In genomic region chr17:7234100-7235012, GRCh38 we compare ENCODE assay signal across 1 cellular context.
TF ChIP-seq lines count a peak whose summit lies in the region.

DVL2 (minus strand) TSS chr17:7234517; CDS start chr17:7234262, 255 bp downstream.

TF ChIP-seq in K562, 482 proteins besides CTCF, POLR2A, EP300 and RAD21 (continued from another document and continues in another):
- TF ChIP-seq CHD2 (IDR thresholded peaks at IDR 0.05; ENCODE audit: low read depth, low read length) = peak; percentile 30; the same call in 1 of the 2 replicates
- no peak for TF ChIP-seq TAF1 (IDR thresholded peaks at IDR 0.05; ENCODE audit: control insufficient read depth, extremely low read depth, insufficient read depth, low read length, severe bottlenecking)
- peak; percentile 95 for TF ChIP-seq HBP1 (CRISPR knock-in tag; IDR thresholded peaks at IDR 0.05)
- TF ChIP-seq, protein P1, sequence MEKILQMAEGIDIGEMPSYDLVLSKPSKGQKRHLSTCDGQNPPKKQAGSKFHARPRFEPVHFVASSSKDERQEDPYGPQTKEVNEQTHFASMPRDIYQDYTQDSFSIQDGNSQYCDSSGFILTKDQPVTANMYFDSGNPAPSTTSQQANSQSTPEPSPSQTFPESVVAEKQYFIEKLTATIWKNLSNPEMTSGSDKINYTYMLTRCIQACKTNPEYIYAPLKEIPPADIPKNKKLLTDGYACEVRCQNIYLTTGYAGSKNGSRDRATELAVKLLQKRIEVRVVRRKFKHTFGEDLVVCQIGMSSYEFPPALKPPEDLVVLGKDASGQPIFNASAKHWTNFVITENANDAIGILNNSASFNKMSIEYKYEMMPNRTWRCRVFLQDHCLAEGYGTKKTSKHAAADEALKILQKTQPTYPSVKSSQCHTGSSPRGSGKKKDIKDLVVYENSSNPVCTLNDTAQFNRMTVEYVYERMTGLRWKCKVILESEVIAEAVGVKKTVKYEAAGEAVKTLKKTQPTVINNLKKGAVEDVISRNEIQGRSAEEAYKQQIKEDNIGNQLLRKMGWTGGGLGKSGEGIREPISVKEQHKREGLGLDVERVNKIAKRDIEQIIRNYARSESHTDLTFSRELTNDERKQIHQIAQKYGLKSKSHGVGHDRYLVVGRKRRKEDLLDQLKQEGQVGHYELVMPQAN (IDR thresholded peaks at IDR 0.05; ENCODE audit: borderline replicate concordance) = peak; percentile 86
- no peak for TF ChIP-seq SMARCB1 (IDR thresholded peaks at IDR 0.05; ENCODE audit: insufficient read length, low read depth)
- no peak for TF ChIP-seq ZFP30 (CRISPR knock-in tag; IDR thresholded peaks at IDR 0.05; ENCODE audit: borderline replicate concordance)
- TF ChIP-seq LEF1 (IDR thresholded peaks at IDR 0.05) = peak; percentile 77
- TF ChIP-seq, protein P2, sequence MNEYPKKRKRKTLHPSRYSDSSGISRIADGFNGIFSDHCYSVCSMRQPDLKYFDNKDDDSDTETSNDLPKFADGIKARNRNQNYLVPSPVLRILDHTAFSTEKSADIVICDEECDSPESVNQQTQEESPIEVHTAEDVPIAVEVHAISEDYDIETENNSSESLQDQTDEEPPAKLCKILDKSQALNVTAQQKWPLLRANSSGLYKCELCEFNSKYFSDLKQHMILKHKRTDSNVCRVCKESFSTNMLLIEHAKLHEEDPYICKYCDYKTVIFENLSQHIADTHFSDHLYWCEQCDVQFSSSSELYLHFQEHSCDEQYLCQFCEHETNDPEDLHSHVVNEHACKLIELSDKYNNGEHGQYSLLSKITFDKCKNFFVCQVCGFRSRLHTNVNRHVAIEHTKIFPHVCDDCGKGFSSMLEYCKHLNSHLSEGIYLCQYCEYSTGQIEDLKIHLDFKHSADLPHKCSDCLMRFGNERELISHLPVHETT (CRISPR knock-in tag; conservative IDR thresholded peaks at IDR 0.05 in 1 of 2, IDR thresholded peaks at IDR 0.05 in 1 of 2) = peak in 1 of 2 experiments; percentile 97; a peak in 2 of 4 replicates
- peak; percentile 18; the same call in 1 of the 2 replicates for TF ChIP-seq ESRRB (CRISPR knock-in tag; IDR thresholded peaks at IDR 0.05; ENCODE audit: borderline replicate concordance)
- no peak for TF ChIP-seq KLF6 (CRISPR knock-in tag; IDR thresholded peaks at IDR 0.05; ENCODE audit: borderline replicate concordance)
- no peak for TF ChIP-seq MCM7 (IDR thresholded peaks at IDR 0.05)
- TF ChIP-seq, protein P3, sequence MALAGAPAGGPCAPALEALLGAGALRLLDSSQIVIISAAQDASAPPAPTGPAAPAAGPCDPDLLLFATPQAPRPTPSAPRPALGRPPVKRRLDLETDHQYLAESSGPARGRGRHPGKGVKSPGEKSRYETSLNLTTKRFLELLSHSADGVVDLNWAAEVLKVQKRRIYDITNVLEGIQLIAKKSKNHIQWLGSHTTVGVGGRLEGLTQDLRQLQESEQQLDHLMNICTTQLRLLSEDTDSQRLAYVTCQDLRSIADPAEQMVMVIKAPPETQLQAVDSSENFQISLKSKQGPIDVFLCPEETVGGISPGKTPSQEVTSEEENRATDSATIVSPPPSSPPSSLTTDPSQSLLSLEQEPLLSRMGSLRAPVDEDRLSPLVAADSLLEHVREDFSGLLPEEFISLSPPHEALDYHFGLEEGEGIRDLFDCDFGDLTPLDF (CRISPR knock-in tag; IDR thresholded peaks at IDR 0.05) = no peak
- TF ChIP-seq OTX1 (CRISPR knock-in tag; IDR thresholded peaks at IDR 0.05) = peak; percentile 93
- TF ChIP-seq LCOR (CRISPR knock-in tag; IDR thresholded peaks at IDR 0.05) = no peak
- no peak for TF ChIP-seq PRMT5 (CRISPR knock-in tag; IDR thresholded peaks at IDR 0.05)
- 0 out of 2 replicates have a peak, but pooled peaks have one; percentile 51 for TF ChIP-seq ZNF197 (CRISPR knock-in tag; IDR thresholded peaks at IDR 0.05; ENCODE audit: low read depth)
- TF ChIP-seq, protein P4, sequence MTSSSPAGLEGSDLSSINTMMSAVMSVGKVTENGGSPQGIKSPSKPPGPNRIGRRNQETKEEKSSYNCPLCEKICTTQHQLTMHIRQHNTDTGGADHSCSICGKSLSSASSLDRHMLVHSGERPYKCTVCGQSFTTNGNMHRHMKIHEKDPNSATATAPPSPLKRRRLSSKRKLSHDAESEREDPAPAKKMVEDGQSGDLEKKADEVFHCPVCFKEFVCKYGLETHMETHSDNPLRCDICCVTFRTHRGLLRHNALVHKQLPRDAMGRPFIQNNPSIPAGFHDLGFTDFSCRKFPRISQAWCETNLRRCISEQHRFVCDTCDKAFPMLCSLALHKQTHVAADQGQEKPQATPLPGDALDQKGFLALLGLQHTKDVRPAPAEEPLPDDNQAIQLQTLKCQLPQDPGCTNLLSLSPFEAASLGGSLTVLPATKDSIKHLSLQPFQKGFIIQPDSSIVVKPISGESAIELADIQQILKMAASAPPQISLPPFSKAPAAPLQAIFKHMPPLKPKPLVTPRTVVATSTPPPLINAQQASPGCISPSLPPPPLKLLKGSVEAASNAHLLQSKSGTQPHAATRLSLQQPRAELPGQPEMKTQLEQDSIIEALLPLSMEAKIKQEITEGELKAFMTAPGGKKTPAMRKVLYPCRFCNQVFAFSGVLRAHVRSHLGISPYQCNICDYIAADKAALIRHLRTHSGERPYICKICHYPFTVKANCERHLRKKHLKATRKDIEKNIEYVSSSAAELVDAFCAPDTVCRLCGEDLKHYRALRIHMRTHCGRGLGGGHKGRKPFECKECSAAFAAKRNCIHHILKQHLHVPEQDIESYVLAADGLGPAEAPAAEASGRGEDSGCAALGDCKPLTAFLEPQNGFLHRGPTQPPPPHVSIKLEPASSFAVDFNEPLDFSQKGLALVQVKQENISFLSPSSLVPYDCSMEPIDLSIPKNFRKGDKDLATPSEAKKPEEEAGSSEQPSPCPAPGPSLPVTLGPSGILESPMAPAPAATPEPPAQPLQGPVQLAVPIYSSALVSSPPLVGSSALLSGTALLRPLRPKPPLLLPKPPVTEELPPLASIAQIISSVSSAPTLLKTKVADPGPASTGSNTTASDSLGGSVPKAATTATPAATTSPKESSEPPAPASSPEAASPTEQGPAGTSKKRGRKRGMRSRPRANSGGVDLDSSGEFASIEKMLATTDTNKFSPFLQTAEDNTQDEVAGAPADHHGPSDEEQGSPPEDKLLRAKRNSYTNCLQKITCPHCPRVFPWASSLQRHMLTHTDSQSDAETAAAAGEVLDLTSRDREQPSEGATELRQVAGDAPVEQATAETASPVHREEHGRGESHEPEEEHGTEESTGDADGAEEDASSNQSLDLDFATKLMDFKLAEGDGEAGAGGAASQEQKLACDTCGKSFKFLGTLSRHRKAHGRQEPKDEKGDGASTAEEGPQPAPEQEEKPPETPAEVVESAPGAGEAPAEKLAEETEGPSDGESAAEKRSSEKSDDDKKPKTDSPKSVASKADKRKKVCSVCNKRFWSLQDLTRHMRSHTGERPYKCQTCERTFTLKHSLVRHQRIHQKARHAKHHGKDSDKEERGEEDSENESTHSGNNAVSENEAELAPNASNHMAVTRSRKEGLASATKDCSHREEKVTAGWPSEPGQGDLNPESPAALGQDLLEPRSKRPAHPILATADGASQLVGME (CRISPR knock-in tag; IDR thresholded peaks at IDR 0.05) = 0 out of 2 replicates have a peak, but pooled peaks have one; percentile 35
- peak; percentile 85; the same call in 1 of the 2 replicates for TF ChIP-seq RB1 (IDR thresholded peaks at IDR 0.05; ENCODE audit: low read depth)
- TF ChIP-seq, protein P5, sequence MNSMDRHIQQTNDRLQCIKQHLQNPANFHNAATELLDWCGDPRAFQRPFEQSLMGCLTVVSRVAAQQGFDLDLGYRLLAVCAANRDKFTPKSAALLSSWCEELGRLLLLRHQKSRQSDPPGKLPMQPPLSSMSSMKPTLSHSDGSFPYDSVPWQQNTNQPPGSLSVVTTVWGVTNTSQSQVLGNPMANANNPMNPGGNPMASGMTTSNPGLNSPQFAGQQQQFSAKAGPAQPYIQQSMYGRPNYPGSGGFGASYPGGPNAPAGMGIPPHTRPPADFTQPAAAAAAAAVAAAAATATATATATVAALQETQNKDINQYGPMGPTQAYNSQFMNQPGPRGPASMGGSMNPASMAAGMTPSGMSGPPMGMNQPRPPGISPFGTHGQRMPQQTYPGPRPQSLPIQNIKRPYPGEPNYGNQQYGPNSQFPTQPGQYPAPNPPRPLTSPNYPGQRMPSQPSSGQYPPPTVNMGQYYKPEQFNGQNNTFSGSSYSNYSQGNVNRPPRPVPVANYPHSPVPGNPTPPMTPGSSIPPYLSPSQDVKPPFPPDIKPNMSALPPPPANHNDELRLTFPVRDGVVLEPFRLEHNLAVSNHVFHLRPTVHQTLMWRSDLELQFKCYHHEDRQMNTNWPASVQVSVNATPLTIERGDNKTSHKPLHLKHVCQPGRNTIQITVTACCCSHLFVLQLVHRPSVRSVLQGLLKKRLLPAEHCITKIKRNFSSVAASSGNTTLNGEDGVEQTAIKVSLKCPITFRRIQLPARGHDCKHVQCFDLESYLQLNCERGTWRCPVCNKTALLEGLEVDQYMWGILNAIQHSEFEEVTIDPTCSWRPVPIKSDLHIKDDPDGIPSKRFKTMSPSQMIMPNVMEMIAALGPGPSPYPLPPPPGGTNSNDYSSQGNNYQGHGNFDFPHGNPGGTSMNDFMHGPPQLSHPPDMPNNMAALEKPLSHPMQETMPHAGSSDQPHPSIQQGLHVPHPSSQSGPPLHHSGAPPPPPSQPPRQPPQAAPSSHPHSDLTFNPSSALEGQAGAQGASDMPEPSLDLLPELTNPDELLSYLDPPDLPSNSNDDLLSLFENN (IDR thresholded peaks at IDR 0.05; ENCODE audit: low read depth in 2 of 2, low read length in 2 of 2) = no peak
- TF ChIP-seq DPF2 (IDR thresholded peaks at IDR 0.05) = no peak
- peak; percentile 91 for TF ChIP-seq FOS (IDR thresholded peaks at IDR 0.05; ENCODE audit: extremely low read depth, insufficient read length)
- TF ChIP-seq HDAC6 (IDR thresholded peaks at IDR 0.05; ENCODE audit: low read depth, low read length) = no peak
- no peak for TF ChIP-seq ZNF12 (CRISPR knock-in tag; IDR thresholded peaks at IDR 0.05)
- no peak for TF ChIP-seq BCLAF1 (IDR thresholded peaks at IDR 0.05; ENCODE audit: borderline replicate concordance in 1 of 2, control insufficient read depth in 1 of 2, low read depth in 2 of 2, low read length in 1 of 2)
